8 cellular contexts compared by ENCODE assay signal in genomic region chr16:4116328-4117249, GRCh38. TPM values are rescaled to one million over a fixed set of nuclear protein-coding genes. Genes with fewer than 3 reads are reported as not detected.
A peak's percentile ranks its signal among the peaks of the same experiment; 100 is the strongest.
DNase-seq lines count a peak whose midpoint lies in the region; ATAC-seq and TF ChIP-seq lines count a peak whose summit lies in the region.

Gene ADCY9, minus strand, starts transcription at chr16:4116442. Its CDS starts 1,000 bp downstream, at chr16:4115442.

- H3K9me1 ChIP-seq in IMR-90 (ENCODE audit: insufficient read depth, low read length), result peaks cover 13% of the 10 kb centered on the region; the same call in 1 of the 2 replicates

- H3K4me3 ChIP-seq in IMR-90 (ENCODE audit: insufficient read depth, low read depth, low read length) (peak within 1 kb of the TSS; percentile 66), heart right ventricle (peak within 1 kb of the TSS; percentile 56 to 80 (median 74))

- H2BK20ac ChIP-seq in IMR-90 (ENCODE audit: low read depth, low read length), result peak within 1 kb of the TSS; percentile 83

- H3K4me2 ChIP-seq in IMR-90 (ENCODE audit: low read depth, low read length), result peak within 1 kb of the TSS; percentile 91

- peak within 1 kb of the TSS; percentile 27 for H4K5ac ChIP-seq in IMR-90 (ENCODE audit: low read depth, low read length)

- WGBS in IMR-90 (ENCODE audit: extremely low coverage in 2 of 2, insufficient read length in 1 of 2), 2 experiments, result 0% methylated on average over 26 of the region's 104 CpGs; no CpG with 5 or more reads in 1 of the 2 experiments
- WGBS in heart right ventricle, 2 donors, result 4 to 5% methylated on average over 54 to 103 of the region's 104 CpGs

- peaks cover 38% of the 10 kb centered on the region for H3K4me1 Mint-ChIP-seq in CD4-positive, alpha-beta T cell (ENCODE audit: low read depth)
- H3K4me1 Mint-ChIP-seq in type B pancreatic cell (ENCODE audit: unreplicated experiment), result peaks cover 36% of the 10 kb centered on the region

- TF ChIP-seq POLR2A in IMR-90 (IDR thresholded peaks at IDR 0.05; ENCODE audit: low read depth, low read length), result 0 out of 2 replicates have a peak, but pooled peaks have one; percentile 32

- H4K8ac ChIP-seq in IMR-90 (ENCODE audit: low read depth in 2 of 2, low read length in 2 of 2), result peak within 1 kb of the TSS; percentile 97 to 98

- peak within 1 kb of the TSS; percentile 76 for H2BK5ac ChIP-seq in IMR-90 (ENCODE audit: low read depth, low read length, poor library complexity, severe bottlenecking)

- ATAC-seq in CD4-positive, alpha-beta T cell (ENCODE audit: poor library complexity), result peak; percentile 62
- ATAC-seq in GM19452 (IDR thresholded peaks at IDR 0.05; ENCODE audit: unreplicated experiment) (peak; percentile 70), IMR-90 (ENCODE audit: low read depth) (peak; percentile 86), heart right ventricle (peak; percentile 70 to 89 (median 80))

- H3K27me3 Mint-ChIP-seq in CD4-positive, alpha-beta T cell, result no peaks in the 10 kb centered on the region
- H3K27me3 Mint-ChIP-seq in type B pancreatic cell, result peaks cover 3% of the 10 kb centered on the region

- peak within 1 kb of the TSS; percentile 98 for H3K23ac ChIP-seq in IMR-90 (ENCODE audit: low read depth, low read length)

- intact Hi-C loops in CD4-positive, alpha-beta T cell (cut with DNase I, micrococcal nuclease), result loop anchor here (1.0 to 10.0 kb wide), 4 partner anchors 66 to 301 kb away; partner anchors contain the start of gene CORO7 (in 1 of the 2)
- intact Hi-C loops in IMR-90 (cut with micrococcal nuclease) (loop anchor here (2.0 to 10.0 kb wide), 6 partner anchors 66 to 422 kb away; no protein-coding TSS in a partner anchor), heart right ventricle (cut with DNase I) (loop anchor here in 8 of 10 donors (1.0 to 10.0 kb wide), 12 partner anchors 66 to 172 kb away; partner anchors contain the start of gene SRL (in 1 of the 8))

- H2AFZ ChIP-seq in IMR-90 (replicated peaks; ENCODE audit: low read length, poor library complexity), result peak within 1 kb of the TSS; percentile 98

- H3K36me3 ChIP-seq in IMR-90 (ENCODE audit: control insufficient read depth, insufficient read depth, low read length), result peaks cover 11% of the 10 kb centered on the region; the same call in 1 of the 2 replicates
- H3K36me3 ChIP-seq in heart right ventricle, result no peaks in the 10 kb centered on the region

- H2AK9ac ChIP-seq in IMR-90 (replicated peaks; ENCODE audit: low read depth, low read length, poor library complexity), result peak within 1 kb of the TSS; percentile 94

- no peak within 1 kb of the TSS for H3K27ac ChIP-seq in CD4-positive, alpha-beta T cell (ENCODE audit: low read depth, low read length)
- H3K27ac ChIP-seq in IMR-90 (ENCODE audit: insufficient read depth, low read length), result peak within 1 kb of the TSS; percentile 69
- H3K27ac ChIP-seq in heart right ventricle, result peak within 1 kb of the TSS; percentile 59 to 89 (median 86)

- H3K36me3 Mint-ChIP-seq in CD4-positive, alpha-beta T cell (ENCODE audit: low read depth), result peaks cover 5% of the 10 kb centered on the region
- peaks cover 5% of the 10 kb centered on the region for H3K36me3 Mint-ChIP-seq in type B pancreatic cell

- H3K27ac Mint-ChIP-seq in CD4-positive, alpha-beta T cell, result peak within 1 kb of the TSS; percentile 69
- H3K27ac Mint-ChIP-seq in type B pancreatic cell, result peak within 1 kb of the TSS; percentile 65

- dilution Hi-C loops in IMR-90 (cut with HindIII; ENCODE audit: low sequenced_read_pairs, unreplicated experiment), result no loop called here

- H3K4ac ChIP-seq in IMR-90 (ENCODE audit: low read depth, low read length), result peak within 1 kb of the TSS; percentile 96

- H3K4me1 ChIP-seq in IMR-90 (ENCODE audit: control insufficient read depth, insufficient read depth, low read length) (peaks cover 21% of the 10 kb centered on the region), heart right ventricle (peaks cover 13 to 49% (median 44%) of the 10 kb centered on the region in 9 donors)

- H2AK5ac ChIP-seq in IMR-90 (ENCODE audit: low read depth, low read length), result peak within 1 kb of the TSS; percentile 59; the same call in 1 of the 2 replicates

- peaks cover 10% of the 10 kb centered on the region; the same call in 1 of the 2 replicates for H4K20me1 ChIP-seq in IMR-90 (ENCODE audit: insufficient read depth, low read length)

- H3K27me3 ChIP-seq in CD4-positive, alpha-beta T cell (ENCODE audit: control insufficient read depth, insufficient read depth, low read length), result no peaks in the 10 kb centered on the region
- H3K27me3 ChIP-seq in IMR-90 (ENCODE audit: control insufficient read depth, insufficient read depth, low read length), result no peaks in the 10 kb centered on the region
- H3K27me3 ChIP-seq in heart right ventricle, result no peaks in the 10 kb centered on the region

- peak within 1 kb of the TSS; percentile 75 for H3K56ac ChIP-seq in IMR-90 (ENCODE audit: extremely low read depth, insufficient read depth, low read length)

- peak within 1 kb of the TSS; percentile 83 for H3K9ac ChIP-seq in IMR-90 (ENCODE audit: low read depth, low read length)

- BruUV-seq in IMR-90 (replicated peaks; lab: Mats Ljungman, UMichigan), result no TSS peak

- peak within 1 kb of the TSS; percentile 97 for H3K14ac ChIP-seq in IMR-90 (replicated peaks; ENCODE audit: low read depth, low read length)

- H3K9me3 ChIP-seq in CD4-positive, alpha-beta T cell (ENCODE audit: control insufficient read depth, low read length), result no peaks in the 10 kb centered on the region
- no peaks in the 10 kb centered on the region for H3K9me3 ChIP-seq in IMR-90 (ENCODE audit: control insufficient read depth, insufficient read depth, low read length)
- H3K9me3 ChIP-seq in heart right ventricle, result no peaks in the 10 kb centered on the region

- H3K18ac ChIP-seq in IMR-90 (ENCODE audit: low read depth, low read length), result peak within 1 kb of the TSS; percentile 66

- H2BK15ac ChIP-seq in IMR-90 (ENCODE audit: low read depth, low read length), result peak within 1 kb of the TSS; percentile 94; the same call in 2 of the 3 replicates

- H3K9me3 Mint-ChIP-seq in CD4-positive, alpha-beta T cell, result no peaks in the 10 kb centered on the region
- H3K9me3 Mint-ChIP-seq in type B pancreatic cell, result no peaks in the 10 kb centered on the region

- H3K4me3 Mint-ChIP-seq in CD4-positive, alpha-beta T cell, result peak within 1 kb of the TSS; percentile 96
- H3K4me3 Mint-ChIP-seq in type B pancreatic cell, result peak within 1 kb of the TSS; percentile 88

- CTCF ChIA-PET in CD4-positive, alpha-beta T cell (lab: Charles Lee), result interaction anchor here (3.8 kb wide), 1 partner anchor 138 kb away, joined by 12 read pairs; no protein-coding TSS in a partner anchor
- CTCF ChIA-PET in IMR-90 (lab: Yijun Ruan, JAX), result interaction anchor here (0.8 kb wide), 1 partner anchor 137 kb away, joined by 3 read pairs; no protein-coding TSS in a partner anchor

- peak within 1 kb of the TSS; percentile 89 for H2BK120ac ChIP-seq in IMR-90 (ENCODE audit: low read depth, low read length)

- DNase-seq in CD4-positive, alpha-beta T cell, result peak; percentile 53 to 81 (median 70)
- peak; percentile 73 for DNase-seq in IMR-90
- DNase-seq in T-helper 1 cell, result peak; percentile 62 to 81 (median 69)
- DNase-seq in amniotic epithelial cell (ENCODE audit: low read depth), result peak; percentile 58
- DNase-seq in heart right ventricle, result peak; percentile 68 to 88
- DNase-seq in pons (ENCODE audit: low spot score), result peak; percentile 34
- peak; percentile 86 for DNase-seq in type B pancreatic cell (ENCODE audit: extremely low spot score, unreplicated experiment)

- in situ Hi-C loops in IMR-90 (cut with MboI; ENCODE audit: low sequenced_read_pairs), result loop anchor here (10.0 kb wide), 1 partner anchor 138 kb away; no protein-coding TSS in a partner anchor

- no peak for TF ChIP-seq CTCF in CD4-positive, alpha-beta T cell (IDR thresholded peaks at IDR 0.05)
- TF ChIP-seq CTCF in IMR-90 (conservative IDR thresholded peaks at IDR 0.05; ENCODE audit: low read depth, low read length) (0 out of 2 replicates have a peak, but pooled peaks have one; percentile 10), heart right ventricle (IDR thresholded peaks at IDR 0.05) (peak in 1 of 9 donors; percentile 2), type B pancreatic cell (conservative IDR thresholded peaks at IDR 0.05) (no peak)

- POLR2A ChIA-PET in CD4-positive, alpha-beta T cell (lab: Charles Lee), result interaction anchor here (2.0 to 3.2 kb wide), 2 partner anchors 137 to 156 kb away, joined by 8 to 25 read pairs; partner anchors contain the start of gene TFAP4
- POLR2A ChIA-PET in IMR-90 (lab: Charles Lee; ENCODE audit: unreplicated experiment), result no interaction called here

- peaks cover 18 to 45% of the 10 kb centered on the region in 2 experiments for H3K79me1 ChIP-seq in IMR-90 (ENCODE audit: low read depth in 1 of 2, low read length in 2 of 2)

- no peak; the same call in 1 of the 2 replicates for TF ChIP-seq RAD21 in IMR-90 (IDR thresholded peaks at IDR 0.05; ENCODE audit: low read length)

- H4K91ac ChIP-seq in IMR-90 (ENCODE audit: insufficient read depth, low read depth, low read length), result peak within 1 kb of the TSS; percentile 93

TF ChIP-seq in IMR-90, 13 proteins besides CTCF, POLR2A, EP300 and RAD21:
- TF ChIP-seq MAFK (IDR thresholded peaks at IDR 0.05; ENCODE audit: low read depth, low read length), result no peak
- no peak for TF ChIP-seq RCOR1 (IDR thresholded peaks at IDR 0.05; ENCODE audit: insufficient replicate concordance, low read length)
- TF ChIP-seq ELK1 (IDR thresholded peaks at IDR 0.05; ENCODE audit: borderline replicate concordance, low read depth, low read length), result no peak
- peak; percentile 47; the same call in 1 of the 2 replicates for TF ChIP-seq MAZ (IDR thresholded peaks at IDR 0.05; ENCODE audit: borderline replicate concordance, low read depth, low read length)
TF ChIP-seq in IMR-90: peak in this region for 1.

RNA-seq across cellular contexts. Expression of gene ADCY9, which starts in this region (rescaled TPM):
- total RNA-seq in CD4-positive, alpha-beta T cell, result 1 to 10 TPM; 7.1 to 7.4 TPM
- total RNA-seq in IMR-90 (2012; rRNA removed) (5.4 and 5.6 TPM in 2 replicates), heart right ventricle (10 to 100 TPM; 37.3 to 57.6 (median 43.4) TPM), type B pancreatic cell (ENCODE audit: low replicate concordance) (13.9 and 17.0 TPM in 2 replicates)
- polyA plus RNA-seq in IMR-90 (2012; rRNA removed) (12.5 and 13.5 TPM in 2 replicates), heart right ventricle (10 to 100 TPM; 11.5 to 12.4 TPM)
- 7.6 and 15.1 TPM in 2 replicates for polyA plus RNA-seq in IMR-90 (2012; cell fraction: cytosol; rRNA removed)
- 16.3 and 19.4 TPM in 2 replicates for polyA plus RNA-seq in IMR-90 (2012; cell fraction: nucleus; rRNA removed; ENCODE audit: low replicate concordance)

Comparison
In these comparisons a context has a peak if more than half of its experiments do, and no peak if none do; other contexts are left out.
1. DNase-seq: peak in every context shown above with its lines; median percentile 86 in type B pancreatic cell; 78 in heart right ventricle; 73 in IMR-90; 70 in CD4-positive, alpha-beta T cell; 69 in T-helper 1 cell; 58 in amniotic epithelial cell; 34 in pons.